In the genomic region with DNA sequence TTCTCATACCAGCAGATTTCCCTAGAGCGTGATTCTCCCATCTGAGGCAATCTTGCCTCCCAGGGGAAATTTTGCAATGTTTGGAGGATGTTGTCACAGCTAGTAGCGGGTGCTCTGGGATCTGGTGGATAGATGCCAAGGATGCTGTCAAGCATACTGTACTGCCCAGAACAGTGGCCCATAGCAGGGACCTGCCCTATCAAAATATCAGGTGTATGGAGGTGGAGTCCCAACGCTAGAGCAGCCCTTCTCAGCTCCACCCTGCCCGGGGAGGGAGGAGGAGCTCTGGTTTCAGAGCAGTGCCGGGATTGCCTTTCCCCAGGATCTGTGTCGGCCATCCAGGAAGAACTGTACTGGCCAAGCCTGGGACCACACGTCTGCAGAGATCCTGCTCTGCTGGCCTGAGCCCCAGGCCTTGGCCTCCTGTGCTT, we compare ENCODE assay signal across 1 cellular context.
TF ChIP-seq lines count a peak whose summit lies in the region.

No MANE protein-coding gene starts in this region.

TF ChIP-seq in H1, 55 proteins besides CTCF, POLR2A, EP300 and RAD21:
- no peak for TF ChIP-seq GABPA (IDR thresholded peaks at IDR 0.05; ENCODE audit: borderline replicate concordance, insufficient read depth, low read length)
- no peak for TF ChIP-seq SUZ12 (IDR thresholded peaks at IDR 0.05; ENCODE audit: low read length)
- TF ChIP-seq POLR2AphosphoS5 (IDR thresholded peaks at IDR 0.05; ENCODE audit: low read depth, low read length), result 0 out of 2 replicates have a peak, but pooled peaks have one; percentile 35
- no peak for TF ChIP-seq TCF12 (IDR thresholded peaks at IDR 0.05; ENCODE audit: low read depth, low read length)
